8 cellular contexts compared by ENCODE assay signal in genomic region chr12:15772405-15773018, GRCh38. TPM values are rescaled to one million over a fixed set of nuclear protein-coding genes. Genes with fewer than 3 reads are reported as not detected.
DNase-seq lines count a peak whose midpoint lies in the region; ATAC-seq and TF ChIP-seq lines count a peak whose summit lies in the region.

No MANE protein-coding gene starts in this region.

- H3K36me3 ChIP-seq in right atrium auricular region (no peaks in the 10 kb centered on the region), upper lobe of left lung (no peaks in the 10 kb centered on the region)

- H3K27ac ChIP-seq in right atrium auricular region (peak overlapping the region in 1 of 2 donors; percentile 47), upper lobe of left lung (no peak overlapping the region)

- WGBS in upper lobe of left lung, 2 donors: 88 to 93% methylated on average over 2 of the region's 2 CpGs

- no peak for TF ChIP-seq EP300 in upper lobe of left lung (IDR thresholded peaks at IDR 0.05)

- TF ChIP-seq CTCF in right atrium auricular region (IDR thresholded peaks at IDR 0.05) (peak; percentile 16 to 56), foreskin fibroblast (IDR thresholded peaks at IDR 0.05; ENCODE audit: low read depth, low read length) (peak; percentile 43), upper lobe of left lung (IDR thresholded peaks at IDR 0.05) (peak in 3 of 6 experiments; percentile 20 to 23 (median 22))

- H3K4me1 ChIP-seq in right atrium auricular region (peaks cover 0 to 21% of the 10 kb centered on the region in 2 donors), upper lobe of left lung (peaks cover 0 to 3% (median 1%) of the 10 kb centered on the region in 4 donors)

- ATAC-seq in Right ventricle myocardium superior (ENCODE audit: poor library complexity): no peak
- ATAC-seq in GM18505 (IDR thresholded peaks at IDR 0.05; ENCODE audit: unreplicated experiment): no peak
- ATAC-seq in upper lobe of left lung (ENCODE audit: low FRiP score in 2 of 2): no peak
- no peak for ATAC-seq in GM18498 (IDR thresholded peaks at IDR 0.05; ENCODE audit: unreplicated experiment)

- no peak for DNase-seq in right atrium auricular region (ENCODE audit: low spot score)
- no peak for DNase-seq in Right ventricle myocardium superior
- peak; percentile 59 for DNase-seq in RKO (ENCODE audit: low spot score)
- DNase-seq in foreskin fibroblast: peak in 1 of 2 donors; percentile 38
- DNase-seq in activated T-cell treated with anti-CD3 and anti-CD28 coated beads for 4 hours: no peak
- no peak for DNase-seq in upper lobe of left lung

- intact Hi-C loops in Right ventricle myocardium superior (cut with DNase I): loop anchor here (10.0 kb wide), 1 partner anchor 82 kb away; no protein-coding TSS in a partner anchor

- H3K4me3 ChIP-seq in right atrium auricular region: no peak overlapping the region
- H3K4me3 ChIP-seq in foreskin fibroblast (ENCODE audit: low read depth in 1 of 2, low read length in 2 of 2): no peak overlapping the region
- H3K4me3 ChIP-seq in upper lobe of left lung: no peak overlapping the region

- H3K9me3 ChIP-seq in right atrium auricular region (no peaks in the 10 kb centered on the region), upper lobe of left lung (no peaks in the 10 kb centered on the region)

- TF ChIP-seq POLR2A in GM18505 (IDR thresholded peaks at IDR 0.05; ENCODE audit: borderline replicate concordance, extremely low read depth, insufficient read depth, insufficient read length) (no peak), upper lobe of left lung (IDR thresholded peaks at IDR 0.05) (no peak)

- H3K27me3 ChIP-seq in right atrium auricular region (no peaks in the 10 kb centered on the region), upper lobe of left lung (no peaks in the 10 kb centered on the region)

RNA-seq across cellular contexts. Expression of gene EPS8, which starts 16.7 kb away (rescaled TPM):
- 10 to 100 TPM; 46.9 to 72.3 TPM for total RNA-seq in right atrium auricular region
- 17.5 TPM for total RNA-seq in Right ventricle myocardium superior
- 100 to 1,000 TPM in 2 of 6 donors, 10 to 100 TPM in 4; 43.9 to 112 (median 67.2) TPM for total RNA-seq in upper lobe of left lung
